ENCODE assay signal across 19 cellular contexts in the genomic region with DNA sequence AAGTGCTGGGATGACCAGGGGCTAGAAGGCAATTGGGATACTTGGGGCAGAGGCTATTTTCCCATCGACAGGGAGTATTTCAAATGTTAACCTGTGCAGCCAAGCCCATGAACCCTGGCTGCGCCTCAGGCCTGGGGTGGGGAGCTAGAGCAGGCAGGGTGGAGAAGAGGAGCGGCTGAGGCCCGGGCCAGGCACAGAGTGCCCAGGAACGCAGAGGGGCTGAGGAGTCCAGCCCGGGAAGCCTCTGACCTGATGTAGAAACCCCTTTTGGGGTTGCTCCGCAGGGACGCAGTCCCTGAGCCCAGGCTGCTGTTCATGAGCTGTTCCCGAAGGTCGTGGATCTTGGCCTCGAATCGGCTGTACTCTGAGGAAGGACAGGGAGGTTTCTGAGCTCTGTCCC. TPM values are rescaled to one million over a fixed set of nuclear protein-coding genes. Genes with fewer than 3 reads are reported as not detected.
A peak's percentile ranks its signal among the peaks of the same experiment; 100 is the strongest.
DNase-seq lines count a peak whose midpoint lies in the region; ATAC-seq and TF ChIP-seq lines count a peak whose summit lies in the region.
"Had no signal": no experiment of that assay in that cellular context is flagged by ENCODE, and none has a peak within 500 bp of the region (broad histone marks: within the 10 kb centered on the region; RNA-seq: fewer than 3 reads in every experiment).

No MANE protein-coding gene starts in this region.

- H3K4me1 Mint-ChIP-seq in endothelial cell (ENCODE audit: unreplicated experiment) (peaks cover 3% of the 10 kb centered on the region), neural progenitor cell (peaks cover 9% of the 10 kb centered on the region)
- H3K4me1 Mint-ChIP-seq: B cell had no signal

- H3K9ac ChIP-seq in neural progenitor cell (no peak overlapping the region), GM23248 (no peak overlapping the region)

- no peaks in the 10 kb centered on the region for H3K79me2 ChIP-seq in neural progenitor cell (ENCODE audit: low read depth)
- H3K79me2 ChIP-seq in GM23248 (ENCODE audit: insufficient read depth): no peaks in the 10 kb centered on the region

- H3K9me3 ChIP-seq in right atrium auricular region (no peaks in the 10 kb centered on the region), neural progenitor cell (ENCODE audit: low read depth) (no peaks in the 10 kb centered on the region), GM23248 (ENCODE audit: low read depth) (no peaks in the 10 kb centered on the region)
- H3K9me3 ChIP-seq: A549; BLaER1 treated with 17β-estradiol and CSF1 and Interleukin-3, amounts not matched to agents 10 nM and 100 nM; Caco-2 had no signal

- ATAC-seq in Right ventricle myocardium superior (ENCODE audit: poor library complexity): no peak
- ATAC-seq: A549; CD8-positive, alpha-beta T cell had no signal

- H3K27ac ChIP-seq in right atrium auricular region (no peak overlapping the region), neural progenitor cell (no peak overlapping the region), GM23248 (no peak overlapping the region)
- H3K27ac ChIP-seq: 22Rv1; A549; BLaER1 treated with 17β-estradiol and CSF1 and Interleukin-3, amounts not matched to agents 10 nM and 100 nM; C4-2B had no signal

- peaks cover 13% of the 10 kb centered on the region for H4K20me1 ChIP-seq in neural progenitor cell (ENCODE audit: low read depth)
- H4K20me1 ChIP-seq in GM23248 (ENCODE audit: insufficient read depth): no peaks in the 10 kb centered on the region

- H3K4me2 ChIP-seq in neural progenitor cell: no peak overlapping the region
- no peak overlapping the region for H3K4me2 ChIP-seq in GM23248 (ENCODE audit: unreplicated experiment)
- H3K4me2 ChIP-seq: A549; BLaER1 treated with 17β-estradiol and CSF1 and Interleukin-3, amounts not matched to agents 10 nM and 100 nM had no signal

- TF ChIP-seq CTCF in right atrium auricular region (IDR thresholded peaks at IDR 0.05): no peak
- TF ChIP-seq CTCF in endothelial cell (IDR thresholded peaks at IDR 0.05; ENCODE audit: unreplicated experiment): no peak
- TF ChIP-seq CTCF in neural progenitor cell (IDR thresholded peaks at IDR 0.05): no peak

- H3K4me3 Mint-ChIP-seq in endothelial cell (ENCODE audit: unreplicated experiment): peak overlapping the region; percentile 67
- peak overlapping the region; percentile 27 for H3K4me3 Mint-ChIP-seq in neural progenitor cell
- H3K4me3 Mint-ChIP-seq: B cell; CD4-positive, alpha-beta T cell; CD8-positive, alpha-beta T cell had no signal

- peaks cover 42% of the 10 kb centered on the region for H3K36me3 ChIP-seq in right atrium auricular region
- peaks cover under 1% of the 10 kb centered on the region for H3K36me3 ChIP-seq in neural progenitor cell
- H3K36me3 ChIP-seq in GM23248 (ENCODE audit: low read depth): peaks cover 8% of the 10 kb centered on the region; the same call in 1 of the 2 replicates

- H3K27ac Mint-ChIP-seq in endothelial cell (ENCODE audit: unreplicated experiment) (no peak overlapping the region), neural progenitor cell (no peak overlapping the region)
- H3K27ac Mint-ChIP-seq: B cell; CD4-positive, alpha-beta T cell; CD8-positive, alpha-beta T cell had no signal

- 96 to 98% methylated on average over 12 of the region's 12 CpGs for WGBS in GM23248 (ENCODE audit: low coverage in 1 of 2, low lambda C conversion rate in 2 of 2, missing lambda C conversion rate in 2 of 2), 2 experiments

- in situ Hi-C loops in GM23248 (cut with MboI): no loop called here

- no peaks in the 10 kb centered on the region for H3K27me3 ChIP-seq in right atrium auricular region
- H3K27me3 ChIP-seq in neural progenitor cell: no peaks in the 10 kb centered on the region
- H3K27me3 ChIP-seq in GM23248 (replicated peaks; ENCODE audit: insufficient read depth): no peaks in the 10 kb centered on the region
- H3K27me3 ChIP-seq: BLaER1 treated with 17β-estradiol and CSF1 and Interleukin-3, amounts not matched to agents 10 nM and 100 nM had no signal

- H3K9me2 ChIP-seq in GM23248 (ENCODE audit: insufficient read depth): no peaks in the 10 kb centered on the region

- DNase-seq in Right ventricle myocardium superior (peak; percentile 26), right atrium auricular region (ENCODE audit: low spot score) (no peak), endothelial cell (ENCODE audit: low spot score) (no peak), neural progenitor cell (ENCODE audit: low spot score) (no peak), GM23248 (no peak), NCI-H146 treated with DMSO at 0.1 percent for 48 hours (lab: John Stamatoyannopoulos, UW; ENCODE audit: unreplicated experiment) (no peak)
- no peak for DNase-seq in effector CD4-positive, alpha-beta T cell
- DNase-seq: AML-193; Caco-2; Calu3; CD4-positive, alpha-beta T cell; CD8-positive, alpha-beta T cell; DMS79 treated with DMSO at 0.1 percent for 48 hours; GF-D8 had no signal

- no peak overlapping the region for H3K4me3 ChIP-seq in right atrium auricular region
- no peak overlapping the region for H3K4me3 ChIP-seq in neural progenitor cell
- H3K4me3 ChIP-seq in GM23248: no peak overlapping the region
- H3K4me3 ChIP-seq: A549; BLaER1 treated with 17β-estradiol and CSF1 and Interleukin-3, amounts not matched to agents 10 nM and 100 nM had no signal

- peaks cover 37% of the 10 kb centered on the region for H3K36me3 Mint-ChIP-seq in endothelial cell (ENCODE audit: low read depth, unreplicated experiment)
- H3K36me3 Mint-ChIP-seq in neural progenitor cell: peaks cover 28% of the 10 kb centered on the region

- intact Hi-C loops in Right ventricle myocardium superior (cut with DNase I): no loop called here

- H3K4me1 ChIP-seq in right atrium auricular region: no peaks in the 10 kb centered on the region
- H3K4me1 ChIP-seq in neural progenitor cell: no peaks in the 10 kb centered on the region
- no peaks in the 10 kb centered on the region for H3K4me1 ChIP-seq in GM23248 (ENCODE audit: insufficient read depth)
- H3K4me1 ChIP-seq: A549 had no signal

- H3K9me3 Mint-ChIP-seq in endothelial cell (ENCODE audit: unreplicated experiment) (no peaks in the 10 kb centered on the region), neural progenitor cell (no peaks in the 10 kb centered on the region)
- H3K9me3 Mint-ChIP-seq: CD4-positive, alpha-beta T cell; CD8-positive, alpha-beta T cell had no signal

- H2AFZ ChIP-seq in neural progenitor cell (replicated peaks) (no peak overlapping the region), GM23248 (no peak overlapping the region)

- H3K27me3 Mint-ChIP-seq in endothelial cell (ENCODE audit: unreplicated experiment) (peaks cover 14% of the 10 kb centered on the region), neural progenitor cell (ENCODE audit: insufficient read depth, low read depth) (peaks cover 7% of the 10 kb centered on the region)
- H3K27me3 Mint-ChIP-seq: B cell; CD4-positive, alpha-beta T cell had no signal

- H3F3A ChIP-seq in neural progenitor cell (ENCODE audit: low read depth): no peaks in the 10 kb centered on the region
- H3F3A ChIP-seq in GM23248 (ENCODE audit: insufficient read depth): no peaks in the 10 kb centered on the region

RNA-seq across cellular contexts. Expression of a gene that starts 16.8 kb away (rescaled TPM):
- total RNA-seq in Right ventricle myocardium superior (0.19 TPM), right atrium auricular region (1 to 10 TPM in 1 of 2 donors, not detected in 1; 1.6 TPM), endothelial cell (ENCODE audit: unreplicated experiment) (23.9 TPM), neural progenitor cell (ENCODE audit: low replicate concordance) (3.1 and 4.4 TPM in 2 replicates)
- total RNA-seq in GM23248 (2014; rRNA removed; shearing (Covaris generic)): 0.97 TPM in 1 of 2 replicates, not detected in the other
- 0.63 and 0.75 TPM in 2 replicates for polyA plus RNA-seq in GM23248 (2016; fragmentation: Nextera tagmentation; extraction: Ambion mirVana)

RNA-seq across cellular contexts. Expression of a gene that starts 23.7 kb away (rescaled TPM):
- total RNA-seq in Right ventricle myocardium superior (20.4 TPM), right atrium auricular region (10 to 100 TPM; 15.1 to 33.4 TPM), endothelial cell (ENCODE audit: unreplicated experiment) (44.3 TPM), neural progenitor cell (ENCODE audit: low replicate concordance) (23.5 and 50.5 TPM in 2 replicates)
- 13.1 and 23.8 TPM in 2 replicates for total RNA-seq in GM23248 (2014; rRNA removed; shearing (Covaris generic))
- polyA plus RNA-seq in GM23248 (2016; fragmentation: Nextera tagmentation; extraction: Ambion mirVana): 1.3 and 1.9 TPM in 2 replicates

RNA-seq across cellular contexts. Expression of a gene that starts 23.8 kb away (rescaled TPM):
- total RNA-seq in Right ventricle myocardium superior (2,247 TPM), right atrium auricular region (100 to 1,000 TPM; 695 to 758 TPM), endothelial cell (ENCODE audit: unreplicated experiment) (281 TPM), neural progenitor cell (ENCODE audit: low replicate concordance) (86.7 and 194 TPM in 2 replicates)
- 453 and 600 TPM in 2 replicates for total RNA-seq in GM23248 (2014; rRNA removed; shearing (Covaris generic))
- polyA plus RNA-seq in GM23248 (2016; fragmentation: Nextera tagmentation; extraction: Ambion mirVana): 386 and 441 TPM in 2 replicates

RNA-seq across cellular contexts. Expression of a gene that starts 38.3 kb away (rescaled TPM):
- 20.4 TPM for total RNA-seq in Right ventricle myocardium superior
- 10 to 100 TPM; 18.1 to 19.9 TPM for total RNA-seq in right atrium auricular region
- 58.2 TPM for total RNA-seq in endothelial cell (ENCODE audit: unreplicated experiment)
- total RNA-seq in neural progenitor cell (ENCODE audit: low replicate concordance): 43.9 and 113 TPM in 2 replicates
- 41.2 and 45.8 TPM in 2 replicates for total RNA-seq in GM23248 (2014; rRNA removed; shearing (Covaris generic))
- 18.9 and 19.5 TPM in 2 replicates for polyA plus RNA-seq in GM23248 (2016; fragmentation: Nextera tagmentation; extraction: Ambion mirVana)

RNA-seq across cellular contexts. Expression of a gene that starts 43.3 kb away (rescaled TPM):
- total RNA-seq in Right ventricle myocardium superior (19.4 TPM), right atrium auricular region (10 to 100 TPM in 1 of 2 donors, 1 to 10 TPM in 1; 10.0 to 22.4 TPM), endothelial cell (ENCODE audit: unreplicated experiment) (80.9 TPM), neural progenitor cell (ENCODE audit: low replicate concordance) (31.6 and 59.1 TPM in 2 replicates)
- total RNA-seq in GM23248 (2014; rRNA removed; shearing (Covaris generic)): 32.0 and 42.6 TPM in 2 replicates
- 40.7 and 45.6 TPM in 2 replicates for polyA plus RNA-seq in GM23248 (2016; fragmentation: Nextera tagmentation; extraction: Ambion mirVana)
